ENCODE assay signal across 36 cellular contexts in the genomic region with DNA sequence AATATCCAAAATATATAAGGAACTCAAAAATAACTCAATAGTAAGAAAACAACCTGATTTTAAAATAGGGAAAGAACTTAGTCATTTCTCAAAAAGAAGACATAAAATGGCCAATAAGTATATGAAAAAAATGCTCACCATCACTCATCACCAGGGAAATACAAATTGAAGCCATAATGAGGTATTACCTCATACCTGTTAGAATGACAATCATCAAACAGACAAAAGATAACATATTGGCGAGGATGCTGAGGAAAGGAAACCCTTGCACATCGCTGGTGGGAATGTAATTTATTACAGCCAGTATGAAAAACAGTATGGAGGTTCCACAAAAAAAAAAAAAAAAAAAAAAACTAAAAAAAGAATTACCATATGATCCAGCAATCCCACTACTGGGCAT.
"Had no signal": no experiment of that assay in that cellular context is flagged by ENCODE, and none has a peak within 500 bp of the region (broad histone marks: within the 10 kb centered on the region; RNA-seq: fewer than 3 reads in every experiment).

No MANE protein-coding gene starts in this region.

- H3K4me3 Mint-ChIP-seq: activated B cell treated with CpG ODN at 0.5 μM for 24 hours; activated CD4-positive, alpha-beta memory T cell treated with anti-CD3 and anti-CD28 coated beads for 36 hours; activated CD4-positive, alpha-beta T cell treated with anti-CD3 and anti-CD28 coated beads, Interleukin-2, amount 10 ng/mL, durations not matched to agents 24 days and 14 days; activated CD8-positive, alpha-beta T cell treated with anti-CD3 and anti-CD28 coated beads for 36 hours; activated naive CD4-positive, alpha-beta T cell treated with anti-CD3 and anti-CD28 coated beads for 36 hours; activated naive CD8-positive, alpha-beta T cell treated with anti-CD3 and anti-CD28 coated beads for 36 hours; activated T-cell treated with anti-CD3 and anti-CD28 coated beads, Interleukin-2, amount 50 U/mL, for 4 hours; activated T-cell treated with anti-CD3 and anti-CD28 coated beads, Interleukin-2, amount 50 U/mL, for 72 hours; activated T-helper 1 cell treated with anti-CD3 and anti-CD28 coated beads, Interleukin-12 subunit alpha, Interleukin-12 subunit beta, Interleukin-2, Interleukin-4 antibody, amounts not matched to agents 30 ng/mL and 10 ng/mL and 1 ng/mL, durations not matched to agents 14 hours and 24 hours and 36 hours; activated T-helper 17 cell treated with anti-CD3 and anti-CD28 coated beads, Interleukin-2, amount 50 U/mL, for 72 hours; brain; central memory CD8-positive, alpha-beta T cell; T-helper 1 cell treated with Interleukin-12 subunit alpha and Interleukin-12 subunit beta and Interleukin-4 antibody, amounts not matched to agents 30 μg/mL and 1 μg/mL, for 36 hours; T-helper 2 cell treated with Interferon-gamma antibody and Interleukin-4, amounts not matched to agents 5 μg/mL and 100 μg/mL, for 36 hours had no signal

- H3K36me3 ChIP-seq: adrenal gland, cardiac muscle cell had no signal

- H3K9me3 ChIP-seq: adrenal gland had no signal

- H3K4me3 ChIP-seq: adrenal gland, cardiac muscle cell had no signal

- ATAC-seq: activated CD8-positive, alpha-beta T cell treated with anti-CD3 and anti-CD28 coated beads for 36 hours; activated naive CD4-positive, alpha-beta T cell treated with anti-CD3 and anti-CD28 coated beads, Interleukin-2, amount 50 U/mL, for 72 hours; activated T-cell treated with anti-CD3 and anti-CD28 coated beads, Interleukin-2, amount 50 U/mL, for 4 hours; activated T-cell treated with anti-CD3 and anti-CD28 coated beads, Interleukin-2, amount 50 U/mL, for 72 hours; activated T-helper 17 cell treated with anti-CD3 and anti-CD28 coated beads, Interleukin-2, amount 50 U/mL, for 72 hours had no signal

- H3K9me3 Mint-ChIP-seq: activated B cell treated with CpG ODN at 0.5 μM for 24 hours; activated CD4-positive, alpha-beta memory T cell treated with anti-CD3 and anti-CD28 coated beads for 36 hours; activated CD4-positive, alpha-beta T cell treated with anti-CD3 and anti-CD28 coated beads, Interleukin-2, amount 10 ng/mL, durations not matched to agents 24 days and 14 days; activated CD8-positive, alpha-beta T cell treated with anti-CD3 and anti-CD28 coated beads for 36 hours; activated naive CD4-positive, alpha-beta T cell treated with anti-CD3 and anti-CD28 coated beads for 36 hours; activated T-cell treated with anti-CD3 and anti-CD28 coated beads, Interleukin-2, amount 50 U/mL, for 4 hours; activated T-helper 1 cell treated with anti-CD3 and anti-CD28 coated beads, Interleukin-12 subunit alpha, Interleukin-12 subunit beta, Interleukin-2, Interleukin-4 antibody, amounts not matched to agents 30 ng/mL and 10 ng/mL and 1 ng/mL, durations not matched to agents 14 hours and 24 hours and 36 hours; activated T-helper 17 cell treated with anti-CD3 and anti-CD28 coated beads, Interleukin-2, amount 50 U/mL, for 72 hours; central memory CD8-positive, alpha-beta T cell; T-helper 1 cell treated with Interleukin-12 subunit alpha and Interleukin-12 subunit beta and Interleukin-4 antibody, amounts not matched to agents 30 μg/mL and 1 μg/mL, for 36 hours; T-helper 2 cell treated with Interferon-gamma antibody and Interleukin-4, amounts not matched to agents 5 μg/mL and 100 μg/mL, for 36 hours had no signal

- DNase-seq: activated B cell treated with CpG ODN at 0.5 μM for 24 hours; activated CD4-positive, alpha-beta memory T cell treated with anti-CD3 and anti-CD28 coated beads for 36 hours; activated CD4-positive, alpha-beta T cell treated with anti-CD3 and anti-CD28 coated beads for 4 hours; activated CD4-positive, alpha-beta T cell treated with anti-CD3 and anti-CD28 coated beads, Interleukin-2, amount 10 ng/mL, durations not matched to agents 24 days and 14 days; activated CD4-positive, alpha-beta T cell treated with anti-CD3 and anti-CD28 coated beads, Interleukin-2, amount 50 U/mL, for 1 hour; activated CD4-positive, alpha-beta T cell treated with anti-CD3 and anti-CD28 coated beads, Interleukin-2, amount 50 U/mL, for 4 hours; activated CD4-positive, CD25-positive, alpha-beta regulatory T cell treated with anti-CD3 and anti-CD28 coated beads, Interleukin-2, amount 50 U/mL, for 72 hours; activated CD8-positive, alpha-beta memory T cell treated with anti-CD3 and anti-CD28 coated beads, Interleukin-2, amount 50 U/mL, for 4 hours; activated CD8-positive, alpha-beta T cell treated with anti-CD3 and anti-CD28 coated beads for 36 hours; activated effector memory CD4-positive, alpha-beta T cell treated with anti-CD3 and anti-CD28 coated beads, Interleukin-2, amount 50 U/mL, for 16 hours; activated gamma-delta T cell treated with Interleukin-2 at 50 U/mL for 16 hours; activated naive CD4-positive, alpha-beta T cell; activated naive CD4-positive, alpha-beta T cell treated with anti-CD3 and anti-CD28 coated beads for 36 hours; activated naive CD4-positive, alpha-beta T cell treated with anti-CD3 and anti-CD28 coated beads, Interleukin-2, amount 50 U/mL, for 16 hours; activated naive CD8-positive, alpha-beta T cell treated with anti-CD3 and anti-CD28 coated beads for 36 hours; activated T-cell treated with anti-CD3 and anti-CD28 coated beads for 4 hours; activated T-cell treated with anti-CD3 and anti-CD28 coated beads, Interleukin-2, amount 50 U/mL, for 1 hour; activated T-cell treated with anti-CD3 and anti-CD28 coated beads, Interleukin-2, amount 50 U/mL, for 4 hours; activated T-cell treated with anti-CD3 and anti-CD28 coated beads, Interleukin-2, amount 50 U/mL, for 72 hours; adrenal gland; amniotic stem cell; aorta; caudate nucleus; cerebellar nuclear complex; T-helper 1 cell; T-helper 2 cell; T-helper 9 cell had no signal

- H3K27ac ChIP-seq: adrenal gland, cardiac muscle cell, VCaP had no signal

- H3K27ac Mint-ChIP-seq: activated B cell treated with CpG ODN at 0.5 μM for 24 hours; activated CD4-positive, alpha-beta memory T cell treated with anti-CD3 and anti-CD28 coated beads for 36 hours; activated CD4-positive, alpha-beta T cell treated with anti-CD3 and anti-CD28 coated beads, Interleukin-2, amount 10 ng/mL, durations not matched to agents 24 days and 14 days; activated CD8-positive, alpha-beta T cell treated with anti-CD3 and anti-CD28 coated beads for 36 hours; activated naive CD4-positive, alpha-beta T cell treated with anti-CD3 and anti-CD28 coated beads for 36 hours; activated naive CD8-positive, alpha-beta T cell treated with anti-CD3 and anti-CD28 coated beads for 36 hours; activated T-cell treated with anti-CD3 and anti-CD28 coated beads, Interleukin-2, amount 50 U/mL, for 72 hours; activated T-helper 1 cell treated with anti-CD3 and anti-CD28 coated beads, Interleukin-12 subunit alpha, Interleukin-12 subunit beta, Interleukin-2, Interleukin-4 antibody, amounts not matched to agents 30 ng/mL and 10 ng/mL and 1 ng/mL, durations not matched to agents 14 hours and 24 hours and 36 hours; activated T-helper 17 cell treated with anti-CD3 and anti-CD28 coated beads, Interleukin-2, amount 50 U/mL, for 72 hours; T-helper 1 cell treated with Interleukin-12 subunit alpha and Interleukin-12 subunit beta and Interleukin-4 antibody, amounts not matched to agents 30 μg/mL and 1 μg/mL, for 36 hours; T-helper 2 cell treated with Interferon-gamma antibody and Interleukin-4, amounts not matched to agents 5 μg/mL and 100 μg/mL, for 36 hours had no signal

- H3K27me3 Mint-ChIP-seq: activated B cell treated with CpG ODN at 0.5 μM for 24 hours; activated CD4-positive, alpha-beta memory T cell treated with anti-CD3 and anti-CD28 coated beads for 36 hours; activated CD4-positive, alpha-beta T cell treated with anti-CD3 and anti-CD28 coated beads, Interleukin-2, amount 10 ng/mL, durations not matched to agents 24 days and 14 days; activated CD8-positive, alpha-beta T cell treated with anti-CD3 and anti-CD28 coated beads for 36 hours; activated naive CD8-positive, alpha-beta T cell treated with anti-CD3 and anti-CD28 coated beads for 36 hours; activated T-helper 17 cell treated with anti-CD3 and anti-CD28 coated beads, Interleukin-2, amount 50 U/mL, for 72 hours; brain; central memory CD8-positive, alpha-beta T cell had no signal
